1 cellular context compared by ENCODE assay signal in genomic region chr17:21211825-21212479, GRCh38.
TF ChIP-seq lines count a peak whose summit lies in the region.

No MANE protein-coding gene starts in this region.

TF ChIP-seq in HEK293, 187 proteins besides CTCF, POLR2A, EP300 and RAD21 (continued from another document):
- TF ChIP-seq PRDM10 (tag by site-specific recombination; IDR thresholded peaks at IDR 0.05) (peak; percentile 70), ZNF560 (tag by site-specific recombination; IDR thresholded peaks at IDR 0.05; ENCODE audit: borderline replicate concordance) (no peak), WT1 (tag by site-specific recombination; IDR thresholded peaks at IDR 0.05) (no peak), HIC1 (tag by site-specific recombination; IDR thresholded peaks at IDR 0.05) (no peak), SCRT1 (tag by site-specific recombination; IDR thresholded peaks at IDR 0.05; ENCODE audit: borderline replicate concordance) (no peak), ZNF416 (tag by site-specific recombination; IDR thresholded peaks at IDR 0.05) (no peak), ZNF768 (tag by site-specific recombination; IDR thresholded peaks at IDR 0.05) (no peak), ZNF707 (tag by site-specific recombination; IDR thresholded peaks at IDR 0.05) (no peak), ZNF610 (tag by site-specific recombination; IDR thresholded peaks at IDR 0.05; ENCODE audit: borderline replicate concordance) (no peak)
